Comparison of ENCODE assay signal across 16 cellular contexts in the genomic region with DNA sequence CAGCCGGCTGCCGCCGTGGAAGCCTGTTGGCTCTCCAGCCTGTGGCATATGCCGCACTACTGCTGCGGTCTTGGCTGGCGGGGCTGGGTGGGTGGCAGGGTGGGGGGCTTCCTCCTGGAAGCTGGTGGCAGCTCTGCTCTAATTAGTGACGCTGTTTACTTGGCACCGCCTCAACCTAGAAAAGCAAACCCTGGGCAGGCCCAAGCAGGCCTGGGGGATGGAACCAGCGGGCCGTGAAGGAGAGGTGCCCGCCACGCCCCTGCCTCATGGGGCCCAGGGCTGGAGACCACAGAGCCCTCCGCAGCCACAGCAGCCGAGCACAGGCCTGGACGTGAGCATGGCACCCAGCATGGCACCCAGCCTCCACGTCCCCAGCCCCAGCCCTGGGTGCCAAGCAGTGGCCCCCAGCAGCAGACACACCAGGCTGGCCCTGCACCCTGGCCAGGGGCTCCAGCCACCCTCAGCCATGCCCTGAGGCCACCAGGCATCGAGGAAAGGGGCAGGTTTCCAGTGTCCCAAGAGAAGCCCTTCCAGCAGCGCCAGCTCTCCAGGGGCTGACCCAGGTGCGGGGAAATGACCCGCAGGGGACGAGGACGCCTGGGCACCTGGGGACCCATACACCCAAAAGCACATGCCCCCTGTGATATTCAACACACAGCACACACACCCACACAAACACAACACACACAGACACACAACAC. TPM values are rescaled to one million over a fixed set of nuclear protein-coding genes. Genes with fewer than 3 reads are reported as not detected.
DNase-seq lines count a peak whose midpoint lies in the region; ATAC-seq and TF ChIP-seq lines count a peak whose summit lies in the region.
"Had no signal": no experiment of that assay in that cellular context is flagged by ENCODE, and none has a peak within 500 bp of the region (broad histone marks: within the 10 kb centered on the region; RNA-seq: fewer than 3 reads in every experiment).

No MANE protein-coding gene starts in this region.

- no peaks in the 10 kb centered on the region for H3K36me3 ChIP-seq in BLaER1 treated with 17β-estradiol and CSF1 and Interleukin-3, amounts not matched to agents 10 nM and 100 nM
- H3K36me3 ChIP-seq in HEK293 (ENCODE audit: control insufficient read depth in 2 of 2, insufficient read depth in 1 of 2, low read length in 2 of 2) (no peaks in the 10 kb centered on the region), vagina (no peaks in the 10 kb centered on the region)

- peaks cover 62 to 100% (median 95%) of the 10 kb centered on the region in 10 experiments for H3K4me1 ChIP-seq in BLaER1 treated with 17β-estradiol and CSF1 and Interleukin-3, amounts not matched to agents 10 nM and 100 nM
- H3K4me1 ChIP-seq in HEK293 (ENCODE audit: control insufficient read depth, insufficient read depth, low read length): no peaks in the 10 kb centered on the region
- H3K4me1 ChIP-seq in vagina: no peaks in the 10 kb centered on the region

- no peak overlapping the region for H3K27ac Mint-ChIP-seq in activated CD4-positive, alpha-beta T cell treated with anti-CD3 and anti-CD28 coated beads, Interleukin-2, amount 10 ng/mL, durations not matched to agents 24 days and 14 days
- H3K27ac Mint-ChIP-seq in activated CD4-positive, alpha-beta memory T cell treated with anti-CD3 and anti-CD28 coated beads for 36 hours: no peak overlapping the region
- H3K27ac Mint-ChIP-seq: activated CD4-positive, alpha-beta T cell treated with anti-CD3 and anti-CD28 coated beads, Interleukin-2, amount 10 ng/mL, durations not matched to agents 7 days and 5 days; stimulated activated naive CD8-positive, alpha-beta T cell treated with anti-CD3 and anti-CD28 coated beads, Interleukin-15, Interleukin-2, amounts not matched to agents 100 ng/mL and 50 ng/mL, for 24 hours had no signal

- DNase-seq in NCI-H2196 treated with DMSO at 0.1 percent for 48 hours (lab: John Stamatoyannopoulos, UW; ENCODE audit: unreplicated experiment): peak; percentile 18
- DNase-seq in epithelial cell of esophagus (ENCODE audit: low read depth): peak; percentile 34
- DNase-seq in vagina (ENCODE audit: extremely low spot score in 2 of 2): no peak
- DNase-seq in activated CD4-positive, alpha-beta T cell treated with anti-CD3 and anti-CD28 coated beads, Interleukin-2, amount 10 ng/mL, durations not matched to agents 24 days and 14 days: no peak
- DNase-seq in activated CD4-positive, alpha-beta memory T cell treated with anti-CD3 and anti-CD28 coated beads for 36 hours: no peak
- DNase-seq: activated CD4-positive, alpha-beta T cell treated with anti-CD3 and anti-CD28 coated beads, Interleukin-2, amount 10 ng/mL, durations not matched to agents 7 days and 5 days; activated naive CD4-positive, alpha-beta T cell treated with Interleukin-2 at 50 U/mL for 16 hours; left cardiac atrium; NCI-H82; SW 1271 had no signal

- H3K9ac ChIP-seq in BLaER1 treated with 17β-estradiol and CSF1 and Interleukin-3, amounts not matched to agents 10 nM and 100 nM: peak overlapping the region in 8 of 11 experiments; percentile 20 to 80 (median 34); a peak in 12 of 22 replicates

- ATAC-seq in GM21717 (IDR thresholded peaks at IDR 0.05; ENCODE audit: unreplicated experiment): no peak
- ATAC-seq: left cardiac atrium had no signal

- peaks cover 0 to 54% (median 0%) of the 10 kb centered on the region in 11 experiments; a peak in 7 of 22 replicates for H3K27me3 ChIP-seq in BLaER1 treated with 17β-estradiol and CSF1 and Interleukin-3, amounts not matched to agents 10 nM and 100 nM
- no peaks in the 10 kb centered on the region for H3K27me3 ChIP-seq in vagina

- peak overlapping the region; percentile 38 to 98 (median 93) for H3K4me2 ChIP-seq in BLaER1 treated with 17β-estradiol and CSF1 and Interleukin-3, amounts not matched to agents 10 nM and 100 nM

- intact Hi-C loops in vagina (cut with DNase I): no loop called here
- intact Hi-C loops in activated CD4-positive, alpha-beta T cell treated with anti-CD3 and anti-CD28 coated beads, Interleukin-2, amount 10 ng/mL, durations not matched to agents 24 days and 14 days (cut with micrococcal nuclease): no loop called here
- intact Hi-C loops in activated CD4-positive, alpha-beta memory T cell treated with anti-CD3 and anti-CD28 coated beads for 36 hours (cut with micrococcal nuclease): no loop called here

- CTCF ChIA-PET in HEK293 (lab: Yijun Ruan, JAX): no interaction called here
- CTCF ChIA-PET in activated CD4-positive, alpha-beta memory T cell treated with anti-CD3 and anti-CD28 coated beads for 36 hours (lab: Charles Lee): no interaction called here

- no peaks in the 10 kb centered on the region for H3K36me3 Mint-ChIP-seq in activated CD4-positive, alpha-beta T cell treated with anti-CD3 and anti-CD28 coated beads, Interleukin-2, amount 10 ng/mL, durations not matched to agents 24 days and 14 days (ENCODE audit: low read depth)
- no peaks in the 10 kb centered on the region for H3K36me3 Mint-ChIP-seq in activated CD4-positive, alpha-beta memory T cell treated with anti-CD3 and anti-CD28 coated beads for 36 hours

- POLR2A ChIA-PET in HEK293 (lab: Yijun Ruan, JAX): no interaction called here
- POLR2A ChIA-PET in activated CD4-positive, alpha-beta memory T cell treated with anti-CD3 and anti-CD28 coated beads for 36 hours (lab: Charles Lee): no interaction called here

- H3K27ac ChIP-seq in BLaER1 treated with 17β-estradiol and CSF1 and Interleukin-3, amounts not matched to agents 10 nM and 100 nM: peak overlapping the region in 8 of 11 experiments; percentile 28 to 91 (median 74); a peak in 15 of 22 replicates
- H3K27ac ChIP-seq in HEK293 (ENCODE audit: extremely low read depth, low read depth, low read length) (no peak overlapping the region), vagina (no peak overlapping the region)

- TF ChIP-seq CTCF in HEK293 (tag by site-specific recombination; IDR thresholded peaks at IDR 0.05) (no peak), epithelial cell of esophagus (IDR thresholded peaks at IDR 0.05; ENCODE audit: insufficient read depth, low read depth, low read length, missing control alignments) (no peak), vagina (IDR thresholded peaks at IDR 0.05) (no peak)

- TF ChIP-seq POLR2A in vagina (IDR thresholded peaks at IDR 0.05): no peak

- H4K20me1 ChIP-seq in BLaER1 treated with 17β-estradiol and CSF1 and Interleukin-3, amounts not matched to agents 10 nM and 100 nM: peaks cover 0 to 39% (median 18%) of the 10 kb centered on the region in 11 experiments; a peak in 12 of 22 replicates

- peaks cover 2% of the 10 kb centered on the region for H3K4me1 Mint-ChIP-seq in activated CD4-positive, alpha-beta T cell treated with anti-CD3 and anti-CD28 coated beads, Interleukin-2, amount 10 ng/mL, durations not matched to agents 24 days and 14 days
- peaks cover 4% of the 10 kb centered on the region for H3K4me1 Mint-ChIP-seq in activated CD4-positive, alpha-beta memory T cell treated with anti-CD3 and anti-CD28 coated beads for 36 hours (ENCODE audit: low read depth)

- peaks cover 4% of the 10 kb centered on the region for H3K27me3 Mint-ChIP-seq in activated CD4-positive, alpha-beta T cell treated with anti-CD3 and anti-CD28 coated beads, Interleukin-2, amount 10 ng/mL, durations not matched to agents 24 days and 14 days
- H3K27me3 Mint-ChIP-seq in activated CD4-positive, alpha-beta memory T cell treated with anti-CD3 and anti-CD28 coated beads for 36 hours: peaks cover 6% of the 10 kb centered on the region
- H3K27me3 Mint-ChIP-seq: stimulated activated naive CD8-positive, alpha-beta T cell treated with anti-CD3 and anti-CD28 coated beads, Interleukin-15, Interleukin-2, amounts not matched to agents 100 ng/mL and 50 ng/mL, for 24 hours had no signal

- H3K4me3 ChIP-seq in BLaER1 treated with 17β-estradiol and CSF1 and Interleukin-3, amounts not matched to agents 10 nM and 100 nM: no peak overlapping the region; a peak in 2 of 20 replicates
- H3K4me3 ChIP-seq in HEK293 (ENCODE audit: low read depth, low read length) (no peak overlapping the region), epithelial cell of esophagus (ENCODE audit: low read length) (no peak overlapping the region), vagina (no peak overlapping the region)

- H3K9me3 ChIP-seq in BLaER1 treated with 17β-estradiol and CSF1 and Interleukin-3, amounts not matched to agents 10 nM and 100 nM (replicated peaks in 1 of 11): peaks cover 0 to 4% (median 2%) of the 10 kb centered on the region in 11 experiments; a peak in 14 of 22 replicates
- no peaks in the 10 kb centered on the region for H3K9me3 ChIP-seq in HEK293 (ENCODE audit: control insufficient read depth, insufficient read depth, low read depth, low read length)
- H3K9me3 ChIP-seq in vagina: no peaks in the 10 kb centered on the region

- H3K9me3 Mint-ChIP-seq in activated CD4-positive, alpha-beta T cell treated with anti-CD3 and anti-CD28 coated beads, Interleukin-2, amount 10 ng/mL, durations not matched to agents 24 days and 14 days: no peaks in the 10 kb centered on the region
- H3K9me3 Mint-ChIP-seq in activated CD4-positive, alpha-beta memory T cell treated with anti-CD3 and anti-CD28 coated beads for 36 hours: no peaks in the 10 kb centered on the region
- H3K9me3 Mint-ChIP-seq: activated CD4-positive, alpha-beta T cell treated with anti-CD3 and anti-CD28 coated beads, Interleukin-2, amount 10 ng/mL, durations not matched to agents 7 days and 5 days; stimulated activated naive CD8-positive, alpha-beta T cell treated with anti-CD3 and anti-CD28 coated beads, Interleukin-15, Interleukin-2, amounts not matched to agents 100 ng/mL and 50 ng/mL, for 24 hours had no signal

- no peak overlapping the region for H3K4me3 Mint-ChIP-seq in activated CD4-positive, alpha-beta T cell treated with anti-CD3 and anti-CD28 coated beads, Interleukin-2, amount 10 ng/mL, durations not matched to agents 24 days and 14 days
- H3K4me3 Mint-ChIP-seq in activated CD4-positive, alpha-beta memory T cell treated with anti-CD3 and anti-CD28 coated beads for 36 hours: no peak overlapping the region
- H3K4me3 Mint-ChIP-seq: activated CD4-positive, alpha-beta T cell treated with anti-CD3 and anti-CD28 coated beads, Interleukin-2, amount 10 ng/mL, durations not matched to agents 7 days and 5 days; stimulated activated naive CD8-positive, alpha-beta T cell treated with anti-CD3 and anti-CD28 coated beads, Interleukin-15, Interleukin-2, amounts not matched to agents 100 ng/mL and 50 ng/mL, for 24 hours had no signal

RNA-seq across cellular contexts. Expression of gene CCDC187, which starts 5.4 kb away (rescaled TPM):
- not detected for total RNA-seq in vagina
- not detected in 2 replicates for total RNA-seq in activated CD4-positive, alpha-beta T cell treated with anti-CD3 and anti-CD28 coated beads, Interleukin-2, amount 10 ng/mL, durations not matched to agents 24 days and 14 days
- total RNA-seq in activated CD4-positive, alpha-beta memory T cell treated with anti-CD3 and anti-CD28 coated beads for 36 hours: not detected
- total RNA-seq: activated CD4-positive, alpha-beta T cell treated with anti-CD3 and anti-CD28 coated beads, Interleukin-2, amount 10 ng/mL, durations not matched to agents 7 days and 5 days; chondrocyte; left cardiac atrium; omental fat pad had no signal

RNA-seq across cellular contexts. Expression of gene GPSM1, which starts 18.1 kb away (rescaled TPM):
- total RNA-seq in vagina: 35.4 TPM
- total RNA-seq in activated CD4-positive, alpha-beta T cell treated with anti-CD3 and anti-CD28 coated beads, Interleukin-2, amount 10 ng/mL, durations not matched to agents 24 days and 14 days: 19.2 and 20.5 TPM in 2 replicates
- total RNA-seq in activated CD4-positive, alpha-beta memory T cell treated with anti-CD3 and anti-CD28 coated beads for 36 hours: 10 to 100 TPM; 10.6 to 11.3 TPM

RNA-seq across cellular contexts. Expression of gene DNLZ, which starts 54.3 kb away (rescaled TPM):
- 25.0 TPM for total RNA-seq in vagina
- total RNA-seq in activated CD4-positive, alpha-beta T cell treated with anti-CD3 and anti-CD28 coated beads, Interleukin-2, amount 10 ng/mL, durations not matched to agents 24 days and 14 days: 31.5 and 34.0 TPM in 2 replicates
- 10 to 100 TPM; 14.5 to 15.2 TPM for total RNA-seq in activated CD4-positive, alpha-beta memory T cell treated with anti-CD3 and anti-CD28 coated beads for 36 hours

Comparison
In these comparisons a context has a peak if more than half of its experiments do, and no peak if none do; other contexts are left out.
1. H3K27ac ChIP-seq: peak in BLaER1 treated with 17β-estradiol and CSF1 and Interleukin-3, amounts not matched to agents 10 nM and 100 nM (8 of 11); none in HEK293 (single experiment) and vagina (single experiment).
2. DNase-seq: peak in NCI-H2196 treated with DMSO at 0.1 percent for 48 hours (single experiment) and epithelial cell of esophagus (single experiment); none in vagina (0 of 2), activated CD4-positive, alpha-beta T cell treated with anti-CD3 and anti-CD28 coated beads, Interleukin-2, amount 10 ng/mL, durations not matched to agents 24 days and 14 days (single experiment) and activated CD4-positive, alpha-beta memory T cell treated with anti-CD3 and anti-CD28 coated beads for 36 hours (single experiment).